ENCODE assay signal across 1 cellular context in genomic region chr1:219837994-219838294, GRCh38.
TF ChIP-seq lines count a peak whose summit lies in the region.

No MANE protein-coding gene starts in this region.

TF ChIP-seq in HCT116, 20 proteins besides CTCF, POLR2A, EP300 and RAD21 (continued from another document):
- no peak for TF ChIP-seq ZBTB33 (IDR thresholded peaks at IDR 0.05; ENCODE audit: extremely low read depth, insufficient replicate concordance, low read length)
- no peak for TF ChIP-seq SIN3A (IDR thresholded peaks at IDR 0.05; ENCODE audit: low read depth)
- no peak for TF ChIP-seq YY1 (IDR thresholded peaks at IDR 0.05; ENCODE audit: extremely low read depth, insufficient replicate concordance, low read depth, low read length)
